ENCODE assay signal across 7 cellular contexts in genomic region chr19:49889687-49890348, GRCh38. TPM values are rescaled to one million over a fixed set of nuclear protein-coding genes. Genes with fewer than 3 reads are reported as not detected.
DNase-seq lines count a peak whose midpoint lies in the region; ATAC-seq and TF ChIP-seq lines count a peak whose summit lies in the region.

No MANE protein-coding gene starts in this region.

- H3K27ac ChIP-seq in GM23338 (ENCODE audit: low read depth) = no peak overlapping the region
- H3K27ac ChIP-seq in body of pancreas = no peak overlapping the region

- H4K20me1 ChIP-seq in GM23338 (replicated peaks; ENCODE audit: insufficient read depth) = no peaks in the 10 kb centered on the region; the same call in 1 of the 2 replicates

- H3K4me3 ChIP-seq in GM23338 = peak overlapping the region; percentile 53
- no peak overlapping the region for H3K4me3 ChIP-seq in body of pancreas

- H3K9me3 ChIP-seq in body of pancreas = no peaks in the 10 kb centered on the region

- H3K9me3 Mint-ChIP-seq in GM23338 = peaks cover 5% of the 10 kb centered on the region

- H3K9me2 ChIP-seq in GM23338 (ENCODE audit: insufficient read depth) = no peaks in the 10 kb centered on the region

- peak overlapping the region; percentile 84 for H3K4me2 ChIP-seq in GM23338

- peak overlapping the region; percentile 73 for H3K4me3 Mint-ChIP-seq in GM23338

- peaks cover 30% of the 10 kb centered on the region; the same call in 1 of the 2 replicates for H3F3A ChIP-seq in GM23338 (replicated peaks; ENCODE audit: low read depth)

- H3K27ac Mint-ChIP-seq in GM23338 = peak overlapping the region; percentile 96

- DNase-seq in GM23338 (ENCODE audit: low spot score) (peak; percentile 94), T-helper 9 cell (peak; percentile 62), body of pancreas (peak; percentile 63 to 76 (median 70)), iPS-NIHi7 (ENCODE audit: extremely low spot score) (peak; percentile 77)
- DNase-seq in stimulated activated CD4-positive, alpha-beta T cell treated with anti-CD3 and anti-CD28 coated beads, Interleukin-15, amount 100 ng/mL, for 1 hour (ENCODE audit: low read depth in 1 of 2, low spot score in 1 of 2) = peak; percentile 50 to 66

- H3K4me1 ChIP-seq in GM23338 (ENCODE audit: insufficient read depth) (peaks cover 9% of the 10 kb centered on the region; the same call in 1 of the 2 replicates), body of pancreas (peaks cover 9% of the 10 kb centered on the region)

- peaks cover 2% of the 10 kb centered on the region; the same call in 1 of the 2 replicates for H3K36me3 ChIP-seq in GM23338 (ENCODE audit: insufficient read depth)
- H3K36me3 ChIP-seq in body of pancreas (replicated peaks in 1 of 2; ENCODE audit: insufficient read depth in 1 of 2, low read depth in 2 of 2) = peaks cover 3 to 4% of the 10 kb centered on the region in 2 donors

- H3K79me2 ChIP-seq in GM23338 (replicated peaks; ENCODE audit: insufficient read depth) = no peaks in the 10 kb centered on the region

- no peak for TF ChIP-seq POLR2A in body of pancreas (IDR thresholded peaks at IDR 0.05)

- TF ChIP-seq CTCF in GM23338 (conservative IDR thresholded peaks at IDR 0.05; ENCODE audit: low read depth in 2 of 2) (peak; percentile 61 to 85), body of pancreas (IDR thresholded peaks at IDR 0.05) (peak; percentile 40 to 75 (median 65))

- peaks cover 9% of the 10 kb centered on the region for H3K4me1 Mint-ChIP-seq in GM23338

- intact Hi-C loops in body of pancreas (cut with DNase I) = no loop called here

- peaks cover 30% of the 10 kb centered on the region for H3K36me3 Mint-ChIP-seq in GM23338 (ENCODE audit: low read depth)

- ATAC-seq in GM23338 (peak; percentile 79), body of pancreas (peak; percentile 68), GM18858 (IDR thresholded peaks at IDR 0.05; ENCODE audit: unreplicated experiment) (no peak), HG03108 (IDR thresholded peaks at IDR 0.05; ENCODE audit: unreplicated experiment) (no peak)

- peak overlapping the region; percentile 96; the same call in 1 of the 2 replicates for H2AFZ ChIP-seq in GM23338

- 0 out of 2 replicates have a peak, but pooled peaks cover 3% of the 10 kb centered on the region for H3K27me3 ChIP-seq in GM23338 (ENCODE audit: insufficient read depth)
- no peaks in the 10 kb centered on the region for H3K27me3 ChIP-seq in body of pancreas

- 23 to 84% methylated on average over 17 to 71 of the region's 71 CpGs for WGBS in body of pancreas, 2 donors

- H3K27me3 Mint-ChIP-seq in GM23338 (ENCODE audit: insufficient read depth, low read depth, poor library complexity) = peaks cover 26% of the 10 kb centered on the region

TF ChIP-seq in GM23338, 12 proteins besides CTCF, POLR2A, EP300 and RAD21:
- TF ChIP-seq POLR2AphosphoS5 (IDR thresholded peaks at IDR 0.05; ENCODE audit: low read depth) = peak; percentile 39; the same call in 1 of the 2 replicates
- TF ChIP-seq EZH2phosphoT487 (IDR thresholded peaks at IDR 0.05; ENCODE audit: unreplicated experiment) = no peak
- no peak for TF ChIP-seq REST (IDR thresholded peaks at IDR 0.05; ENCODE audit: unreplicated experiment)
- TF ChIP-seq CREB1 (CRISPR knock-in tag; IDR thresholded peaks at IDR 0.05; ENCODE audit: low read depth) = peak; percentile 72

RNA-seq across cellular contexts. Expression of gene IL4I1, which starts 6.9 kb away (rescaled TPM):
- 0.50 and 0.69 TPM in 2 replicates for total RNA-seq in GM23338 (2014; rRNA removed; shearing (Covaris generic))
- polyA plus RNA-seq in GM23338 (2016; fragmentation: Nextera tagmentation; extraction: Ambion mirVana) = 0.57 and 0.60 TPM in 2 replicates
- total RNA-seq in body of pancreas = under 1 TPM in 1 of 2 donors, not detected in 1; 0.52 TPM

RNA-seq across cellular contexts. Expression of gene TBC1D17, which starts 12.3 kb away (rescaled TPM):
- total RNA-seq in GM23338 (2014; rRNA removed; shearing (Covaris generic)) = 12.1 and 19.3 TPM in 2 replicates
- 39.5 and 43.1 TPM in 2 replicates for polyA plus RNA-seq in GM23338 (2016; fragmentation: Nextera tagmentation; extraction: Ambion mirVana)
- total RNA-seq in body of pancreas = 10 to 100 TPM; 25.9 to 37.6 TPM

RNA-seq across cellular contexts. Expression of gene AKT1S1, which starts 12.7 kb away (rescaled TPM):
- total RNA-seq in GM23338 (2014; rRNA removed; shearing (Covaris generic)) = 15.7 and 21.5 TPM in 2 replicates
- 28.0 and 28.6 TPM in 2 replicates for polyA plus RNA-seq in GM23338 (2016; fragmentation: Nextera tagmentation; extraction: Ambion mirVana)
- 10 to 100 TPM in 1 of 2 donors, 1 to 10 TPM in 1; 7.5 to 20.1 TPM for total RNA-seq in body of pancreas

RNA-seq across cellular contexts. Expression of gene PNKP, which starts 22.4 kb away (rescaled TPM):
- 81.4 and 99.6 TPM in 2 replicates for total RNA-seq in GM23338 (2014; rRNA removed; shearing (Covaris generic))
- 109 and 112 TPM in 2 replicates for polyA plus RNA-seq in GM23338 (2016; fragmentation: Nextera tagmentation; extraction: Ambion mirVana)
- total RNA-seq in body of pancreas = 100 to 1,000 TPM in 1 of 2 donors, 10 to 100 TPM in 1; 59.7 to 122 TPM

RNA-seq across cellular contexts. Expression of gene PTOV1, which starts 38.9 kb away (rescaled TPM):
- total RNA-seq in GM23338 (2014; rRNA removed; shearing (Covaris generic)) = 194 and 209 TPM in 2 replicates
- 188 and 225 TPM in 2 replicates for polyA plus RNA-seq in GM23338 (2016; fragmentation: Nextera tagmentation; extraction: Ambion mirVana)
- 10 to 100 TPM; 69.0 to 70.2 TPM for total RNA-seq in body of pancreas

Comparison
In these comparisons a context has a peak if more than half of its experiments do, and no peak if none do; other contexts are left out.
1. ATAC-seq: peak in GM23338 (single experiment) and body of pancreas (single experiment); none in GM18858 (single experiment) and HG03108 (single experiment).
2. Peak in every context shown above with its lines, with median percentiles within 50 percentile points of each other: DNase-seq.